10 cellular contexts compared by ENCODE assay signal in genomic region chr14:92538412-92539017, GRCh38. TPM values are rescaled to one million over a fixed set of nuclear protein-coding genes. Genes with fewer than 3 reads are reported as not detected.
A peak's percentile ranks its signal among the peaks of the same experiment; 100 is the strongest.
DNase-seq lines count a peak whose midpoint lies in the region; ATAC-seq and TF ChIP-seq lines count a peak whose summit lies in the region.
"Had no signal": no experiment of that assay in that cellular context is flagged by ENCODE, and none has a peak within 500 bp of the region (broad histone marks: within the 10 kb centered on the region; RNA-seq: fewer than 3 reads in every experiment).

No MANE protein-coding gene starts in this region.

- intact Hi-C loops in activated T-helper 1 cell treated with anti-CD3 and anti-CD28 coated beads, Interleukin-12 subunit alpha, Interleukin-12 subunit beta, Interleukin-2, Interleukin-4 antibody, amounts not matched to agents 30 ng/mL and 10 ng/mL and 1 ng/mL, durations not matched to agents 14 hours and 24 hours and 36 hours (cut with micrococcal nuclease): loop anchor here (10.0 kb wide), 1 partner anchor 46 kb away; no protein-coding TSS in a partner anchor

- TF ChIP-seq POLR2A in upper lobe of left lung (IDR thresholded peaks at IDR 0.05): no peak

- WGBS in upper lobe of left lung, 2 donors: 80 to 81% methylated on average over 6 of the region's 6 CpGs

- peak overlapping the region; percentile 25 to 92 (median 82) for H3K27ac ChIP-seq in upper lobe of left lung

- CTCF ChIA-PET in activated naive CD4-positive, alpha-beta T cell treated with anti-CD3 and anti-CD28 coated beads, Interleukin-2, amount 10 ng/mL, durations not matched to agents 7 days and 5 days (lab: Charles Lee): interaction anchor here (1.0 to 1.3 kb wide), 2 partner anchors 144 to 176 kb away, joined by 3 to 4 read pairs; no protein-coding TSS in a partner anchor

- no peaks in the 10 kb centered on the region for H3K9me3 Mint-ChIP-seq in activated naive CD4-positive, alpha-beta T cell treated with anti-CD3 and anti-CD28 coated beads, Interleukin-2, amount 10 ng/mL, durations not matched to agents 7 days and 5 days
- no peaks in the 10 kb centered on the region for H3K9me3 Mint-ChIP-seq in activated naive CD4-positive, alpha-beta T cell treated with anti-CD3 and anti-CD28 coated beads, Interleukin-2, amount 50 U/mL, for 72 hours
- H3K9me3 Mint-ChIP-seq in activated naive CD8-positive, alpha-beta T cell (ENCODE audit: low read depth): no peaks in the 10 kb centered on the region
- no peaks in the 10 kb centered on the region for H3K9me3 Mint-ChIP-seq in activated T-helper 1 cell treated with anti-CD3 and anti-CD28 coated beads, Interleukin-12 subunit alpha, Interleukin-12 subunit beta, Interleukin-2, Interleukin-4 antibody, amounts not matched to agents 30 ng/mL and 10 ng/mL and 1 ng/mL, durations not matched to agents 14 hours and 24 hours and 36 hours
- H3K9me3 Mint-ChIP-seq: T-cell had no signal

- ATAC-seq in activated naive CD4-positive, alpha-beta T cell treated with anti-CD3 and anti-CD28 coated beads, Interleukin-2, amount 50 U/mL, for 72 hours: no peak
- ATAC-seq in HG02852 (IDR thresholded peaks at IDR 0.05; ENCODE audit: unreplicated experiment) (peak; percentile 88), upper lobe of left lung (ENCODE audit: low FRiP score in 2 of 2) (no peak)

- H3K9me3 ChIP-seq in upper lobe of left lung (no peaks in the 10 kb centered on the region), BE2C (no peaks in the 10 kb centered on the region; the same call in 1 of the 2 replicates)

- H3K4me3 ChIP-seq in upper lobe of left lung: no peak overlapping the region
- H3K4me3 ChIP-seq in BE2C (ENCODE audit: low read depth, low read length): no peak overlapping the region

- TF ChIP-seq EP300 in upper lobe of left lung (IDR thresholded peaks at IDR 0.05): no peak

- no peaks in the 10 kb centered on the region for H3K36me3 Mint-ChIP-seq in activated naive CD4-positive, alpha-beta T cell treated with anti-CD3 and anti-CD28 coated beads, Interleukin-2, amount 10 ng/mL, durations not matched to agents 7 days and 5 days
- no peaks in the 10 kb centered on the region for H3K36me3 Mint-ChIP-seq in activated naive CD4-positive, alpha-beta T cell treated with anti-CD3 and anti-CD28 coated beads, Interleukin-2, amount 50 U/mL, for 72 hours
- peaks cover 2% of the 10 kb centered on the region for H3K36me3 Mint-ChIP-seq in activated naive CD8-positive, alpha-beta T cell
- no peaks in the 10 kb centered on the region for H3K36me3 Mint-ChIP-seq in activated T-helper 1 cell treated with anti-CD3 and anti-CD28 coated beads, Interleukin-12 subunit alpha, Interleukin-12 subunit beta, Interleukin-2, Interleukin-4 antibody, amounts not matched to agents 30 ng/mL and 10 ng/mL and 1 ng/mL, durations not matched to agents 14 hours and 24 hours and 36 hours (ENCODE audit: low read depth)
- H3K36me3 Mint-ChIP-seq: T-cell had no signal

- no peak for DNase-seq in activated naive CD4-positive, alpha-beta T cell treated with anti-CD3 and anti-CD28 coated beads, Interleukin-2, amount 10 ng/mL, durations not matched to agents 7 days and 5 days
- DNase-seq in activated naive CD4-positive, alpha-beta T cell treated with anti-CD3 and anti-CD28 coated beads, Interleukin-2, amount 50 U/mL, for 72 hours (ENCODE audit: low spot score in 2 of 2): no peak
- DNase-seq in upper lobe of left lung (no peak), BE2C (no peak)
- no peak for DNase-seq in activated CD4-positive, CD25-positive, alpha-beta regulatory T cell (lab: John Stamatoyannopoulos, UW)
- DNase-seq in activated T-helper 1 cell treated with anti-CD3 and anti-CD28 coated beads, Interleukin-12 subunit alpha, Interleukin-12 subunit beta, Interleukin-2, Interleukin-4 antibody, amounts not matched to agents 30 ng/mL and 10 ng/mL and 1 ng/mL, durations not matched to agents 14 hours and 24 hours and 36 hours (ENCODE audit: low spot score): no peak
- DNase-seq: NCI-H1092 treated with DMSO at 0.1 percent for 48 hours, T-cell had no signal

- H3K36me3 ChIP-seq in upper lobe of left lung: no peaks in the 10 kb centered on the region
- H3K36me3 ChIP-seq in BE2C: no peaks in the 10 kb centered on the region

- no peak for TF ChIP-seq CTCF in upper lobe of left lung (IDR thresholded peaks at IDR 0.05)
- no peak for TF ChIP-seq CTCF in BE2C (IDR thresholded peaks at IDR 0.05; ENCODE audit: low read depth, low read length)

- no peak overlapping the region for H3K4me3 Mint-ChIP-seq in activated naive CD4-positive, alpha-beta T cell treated with anti-CD3 and anti-CD28 coated beads, Interleukin-2, amount 10 ng/mL, durations not matched to agents 7 days and 5 days
- H3K4me3 Mint-ChIP-seq in activated naive CD8-positive, alpha-beta T cell: peak overlapping the region; percentile 35
- no peak overlapping the region for H3K4me3 Mint-ChIP-seq in activated T-helper 1 cell treated with anti-CD3 and anti-CD28 coated beads, Interleukin-12 subunit alpha, Interleukin-12 subunit beta, Interleukin-2, Interleukin-4 antibody, amounts not matched to agents 30 ng/mL and 10 ng/mL and 1 ng/mL, durations not matched to agents 14 hours and 24 hours and 36 hours

- peak overlapping the region; percentile 30 for H3K27ac Mint-ChIP-seq in activated naive CD4-positive, alpha-beta T cell treated with anti-CD3 and anti-CD28 coated beads, Interleukin-2, amount 10 ng/mL, durations not matched to agents 7 days and 5 days
- no peak overlapping the region for H3K27ac Mint-ChIP-seq in activated naive CD4-positive, alpha-beta T cell treated with anti-CD3 and anti-CD28 coated beads, Interleukin-2, amount 50 U/mL, for 72 hours
- H3K27ac Mint-ChIP-seq in activated naive CD8-positive, alpha-beta T cell: peak overlapping the region; percentile 75
- H3K27ac Mint-ChIP-seq in activated T-helper 1 cell treated with anti-CD3 and anti-CD28 coated beads, Interleukin-12 subunit alpha, Interleukin-12 subunit beta, Interleukin-2, Interleukin-4 antibody, amounts not matched to agents 30 ng/mL and 10 ng/mL and 1 ng/mL, durations not matched to agents 14 hours and 24 hours and 36 hours: no peak overlapping the region

- H3K27me3 Mint-ChIP-seq in activated naive CD4-positive, alpha-beta T cell treated with anti-CD3 and anti-CD28 coated beads, Interleukin-2, amount 10 ng/mL, durations not matched to agents 7 days and 5 days: no peaks in the 10 kb centered on the region
- no peaks in the 10 kb centered on the region for H3K27me3 Mint-ChIP-seq in activated naive CD8-positive, alpha-beta T cell
- peaks cover 13% of the 10 kb centered on the region for H3K27me3 Mint-ChIP-seq in activated T-helper 1 cell treated with anti-CD3 and anti-CD28 coated beads, Interleukin-12 subunit alpha, Interleukin-12 subunit beta, Interleukin-2, Interleukin-4 antibody, amounts not matched to agents 30 ng/mL and 10 ng/mL and 1 ng/mL, durations not matched to agents 14 hours and 24 hours and 36 hours (ENCODE audit: insufficient read depth)
- H3K27me3 Mint-ChIP-seq: T-cell had no signal

- H3K27me3 ChIP-seq in upper lobe of left lung (no peaks in the 10 kb centered on the region), BE2C (peaks cover 3% of the 10 kb centered on the region; the same call in 1 of the 2 replicates)

- peaks cover 62% of the 10 kb centered on the region for H3K4me1 Mint-ChIP-seq in activated naive CD4-positive, alpha-beta T cell treated with anti-CD3 and anti-CD28 coated beads, Interleukin-2, amount 10 ng/mL, durations not matched to agents 7 days and 5 days
- H3K4me1 Mint-ChIP-seq in activated naive CD8-positive, alpha-beta T cell (ENCODE audit: low read depth): peaks cover 78% of the 10 kb centered on the region
- peaks cover 36% of the 10 kb centered on the region for H3K4me1 Mint-ChIP-seq in activated T-helper 1 cell treated with anti-CD3 and anti-CD28 coated beads, Interleukin-12 subunit alpha, Interleukin-12 subunit beta, Interleukin-2, Interleukin-4 antibody, amounts not matched to agents 30 ng/mL and 10 ng/mL and 1 ng/mL, durations not matched to agents 14 hours and 24 hours and 36 hours (ENCODE audit: low read depth)

- H3K4me1 ChIP-seq in upper lobe of left lung (peaks cover 26 to 38% (median 33%) of the 10 kb centered on the region in 4 donors), BE2C (no peaks in the 10 kb centered on the region)

RNA-seq across cellular contexts. Expression of gene RIN3, which starts 24.9 kb away (rescaled TPM):
- total RNA-seq in activated naive CD4-positive, alpha-beta T cell treated with anti-CD3 and anti-CD28 coated beads, Interleukin-2, amount 50 U/mL, for 72 hours: 10 to 100 TPM; 21.1 to 27.9 TPM
- 10 to 100 TPM; 19.0 to 88.0 (median 59.7) TPM for total RNA-seq in upper lobe of left lung
- not detected for polyA plus RNA-seq in BE2C (2012; ENCODE audit: insufficient read depth, insufficient read length, low read depth)
- 34.7 and 35.3 TPM in 2 replicates for total RNA-seq in activated T-helper 1 cell treated with anti-CD3 and anti-CD28 coated beads, Interleukin-12 subunit alpha, Interleukin-12 subunit beta, Interleukin-2, Interleukin-4 antibody, amounts not matched to agents 30 ng/mL and 10 ng/mL and 1 ng/mL, durations not matched to agents 14 hours and 24 hours and 36 hours

Comparison
In these comparisons a context has a peak if more than half of its experiments do, and no peak if none do; other contexts are left out.
1. H3K27ac Mint-ChIP-seq: peak in activated naive CD4-positive, alpha-beta T cell treated with anti-CD3 and anti-CD28 coated beads, Interleukin-2, amount 10 ng/mL, durations not matched to agents 7 days and 5 days (single experiment) and activated naive CD8-positive, alpha-beta T cell (single experiment); none in activated naive CD4-positive, alpha-beta T cell treated with anti-CD3 and anti-CD28 coated beads, Interleukin-2, amount 50 U/mL, for 72 hours (0 of 2) and activated T-helper 1 cell treated with anti-CD3 and anti-CD28 coated beads, Interleukin-12 subunit alpha, Interleukin-12 subunit beta, Interleukin-2, Interleukin-4 antibody, amounts not matched to agents 30 ng/mL and 10 ng/mL and 1 ng/mL, durations not matched to agents 14 hours and 24 hours and 36 hours (single experiment).